1 cellular context compared by ENCODE assay signal in genomic region chr6:13537527-13537897, GRCh38.
TF ChIP-seq lines count a peak whose summit lies in the region.

No MANE protein-coding gene starts in this region.

TF ChIP-seq in endothelial cell of umbilical vein, 7 proteins besides CTCF, POLR2A, EP300 and RAD21:
- TF ChIP-seq FOS (IDR thresholded peaks at IDR 0.05; ENCODE audit: borderline replicate concordance, insufficient read depth, low read length) = no peak
- TF ChIP-seq MYC (IDR thresholded peaks at IDR 0.05; ENCODE audit: low read depth, low read length) = no peak
- no peak for TF ChIP-seq JUN (IDR thresholded peaks at IDR 0.05; ENCODE audit: borderline replicate concordance, insufficient read depth, insufficient read length, low read depth)
- no peak for TF ChIP-seq MAX (IDR thresholded peaks at IDR 0.05; ENCODE audit: insufficient read depth, insufficient read length)
- no peak for TF ChIP-seq GATA2 (IDR thresholded peaks at IDR 0.05; ENCODE audit: insufficient read depth, insufficient read length, low read depth, low read length)
- TF ChIP-seq EZH2 (IDR thresholded peaks at IDR 0.05; ENCODE audit: borderline replicate concordance, low read depth, low read length, severe bottlenecking) = no peak
- no peak for TF ChIP-seq POLR2AphosphoS5 (IDR thresholded peaks at IDR 0.05; ENCODE audit: insufficient read depth, low read depth, low read length)
TF ChIP-seq in endothelial cell of umbilical vein: peak in this region for 0.
